Comparison of ENCODE assay signal across 9 cellular contexts in the genomic region with DNA sequence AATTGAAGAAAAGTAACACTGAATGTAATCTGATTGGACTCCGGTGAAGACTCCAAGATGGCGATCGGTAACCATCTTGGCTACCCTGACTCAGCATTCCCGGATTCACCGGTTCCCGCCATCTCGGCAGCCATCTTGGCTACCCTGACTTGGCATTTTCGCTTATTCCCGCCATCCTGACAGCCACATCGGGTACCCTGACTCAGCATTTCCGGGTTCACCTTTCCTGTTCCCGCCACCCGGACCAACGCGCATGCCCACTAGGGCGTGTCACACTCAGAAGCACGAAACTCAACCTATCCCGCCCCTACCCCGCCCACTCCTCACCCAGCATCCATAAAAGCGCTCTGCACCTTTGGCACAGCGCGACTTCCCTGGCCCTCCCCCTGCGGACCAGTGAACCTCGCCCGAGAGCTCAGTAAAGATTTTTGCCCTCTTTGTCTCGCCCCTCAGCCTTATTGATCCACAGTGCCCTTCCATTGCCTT. TPM values are rescaled to one million over a fixed set of nuclear protein-coding genes. Genes with fewer than 3 reads are reported as not detected.
DNase-seq lines count a peak whose midpoint lies in the region; ATAC-seq, FAIRE-seq and TF ChIP-seq lines count a peak whose summit lies in the region.
"Had no signal": no experiment of that assay in that cellular context is flagged by ENCODE, and none has a peak within 500 bp of the region (broad histone marks: within the 10 kb centered on the region; RNA-seq: fewer than 3 reads in every experiment).

No MANE protein-coding gene starts in this region.

- no peak overlapping the region for H3K27ac Mint-ChIP-seq in MCF 10A (ENCODE audit: low read depth, unreplicated experiment)

- peaks cover 26% of the 10 kb centered on the region for H3K4me1 Mint-ChIP-seq in MCF 10A (ENCODE audit: insufficient read depth, unreplicated experiment)

- no peaks in the 10 kb centered on the region for H3K9me1 ChIP-seq in keratinocyte (ENCODE audit: control insufficient read depth, extremely low read depth, insufficient read depth, low read length)

- peaks cover 27% of the 10 kb centered on the region for H3K4me1 ChIP-seq in keratinocyte (ENCODE audit: control insufficient read depth, extremely low read depth, insufficient read depth, low read length)

- H3K9ac ChIP-seq in keratinocyte (ENCODE audit: control insufficient read depth, extremely low read depth, insufficient read depth, low read length), result peak overlapping the region; percentile 36

- TF ChIP-seq CTCF in MCF 10A (IDR thresholded peaks at IDR 0.05; ENCODE audit: unreplicated experiment), result no peak
- no peak for TF ChIP-seq CTCF in keratinocyte (optimal IDR thresholded peaks at IDR 0.05 in 1 of 3, IDR thresholded peaks at IDR 0.05 in 1 of 3, conservative IDR thresholded peaks at IDR 0.05 in 1 of 3; ENCODE audit: extremely low read depth in 1 of 3, insufficient read depth in 2 of 3, low read length in 3 of 3)

- no peaks in the 10 kb centered on the region for H3K27me3 Mint-ChIP-seq in MCF 10A (ENCODE audit: insufficient read depth, unreplicated experiment)

- FAIRE-seq in keratinocyte (lab: Jason Lieb, UNC), result peak; percentile 13

- H3K27me3 ChIP-seq in keratinocyte (ENCODE audit: control insufficient read depth, extremely low read depth, insufficient read depth, low read length), result no peaks in the 10 kb centered on the region

- peak overlapping the region; percentile 24 for H2AFZ ChIP-seq in keratinocyte (ENCODE audit: control insufficient read depth, low read length)

- no peak overlapping the region for H3K4me3 ChIP-seq in keratinocyte (ENCODE audit: control insufficient read depth in 2 of 3, extremely low read depth in 1 of 3, insufficient read depth in 2 of 3, low read depth in 1 of 3, low read length in 3 of 3)

- CTCF ChIA-PET in MCF 10A (lab: Yijun Ruan, JAX), result no interaction called here

- ATAC-seq in GM19395 (IDR thresholded peaks at IDR 0.05; ENCODE audit: unreplicated experiment) (no peak), HG02884 (IDR thresholded peaks at IDR 0.05; ENCODE audit: unreplicated experiment) (no peak)

- peaks cover 0 to 2% of the 10 kb centered on the region in 2 experiments for H3K36me3 ChIP-seq in keratinocyte (ENCODE audit: control insufficient read depth in 2 of 2, extremely low read depth in 1 of 2, insufficient read depth in 2 of 2, low read length in 2 of 2)

- POLR2A ChIA-PET in MCF 10A (lab: Yijun Ruan, JAX), result no interaction called here

- dilution Hi-C loops in keratinocyte (cut with MboI; ENCODE audit: extremely low pct_ligation_motif_present, low sequenced_read_pairs), result no loop called here

- no peaks in the 10 kb centered on the region for H3K9me3 ChIP-seq in keratinocyte (ENCODE audit: control insufficient read depth, low read depth, low read length)

- peaks cover 41% of the 10 kb centered on the region for H3K79me2 ChIP-seq in keratinocyte (ENCODE audit: control insufficient read depth, insufficient read depth, low read length)

- DNase-seq in DMS 273 (lab: John Stamatoyannopoulos, UW; ENCODE audit: unreplicated experiment), result peak; percentile 2
- no peak for DNase-seq in DMS 273 treated with DMSO at 0.1 percent for 48 hours (lab: John Stamatoyannopoulos, UW)
- peak; percentile 89 for DNase-seq in MCF 10A (ENCODE audit: unreplicated experiment)
- DNase-seq in keratinocyte (ENCODE audit: low read depth, low spot score), result peak; percentile 45
- DNase-seq in stimulated activated CD4-positive, alpha-beta T cell treated with anti-CD3 and anti-CD28 coated beads, Interleukin-4, amount 100 ng/mL, for 24 hours, result peak; percentile 54
- DNase-seq in NCI-H146 treated with DMSO at 0.1 percent for 48 hours (lab: John Stamatoyannopoulos, UW; ENCODE audit: unreplicated experiment), result no peak

- H3K27ac ChIP-seq in keratinocyte (ENCODE audit: control insufficient read depth, insufficient read depth, low read length), result peak overlapping the region; percentile 61
- H3K27ac ChIP-seq: 22Rv1 had no signal

- peak overlapping the region; percentile 36 for H3K4me2 ChIP-seq in keratinocyte (ENCODE audit: control insufficient read depth, extremely low read depth, insufficient read depth, low read depth, low read length)

- peaks cover 24% of the 10 kb centered on the region for H3K36me3 Mint-ChIP-seq in MCF 10A (ENCODE audit: insufficient read depth, unreplicated experiment)

- H4K20me1 ChIP-seq in keratinocyte (ENCODE audit: control insufficient read depth, extremely low read depth, insufficient read depth, low read length), result no peaks in the 10 kb centered on the region

- H3K4me3 Mint-ChIP-seq in MCF 10A (ENCODE audit: unreplicated experiment), result peak overlapping the region; percentile 24

- intact Hi-C loops in MCF 10A (cut with micrococcal nuclease), result loop anchor here (10.0 kb wide), 1 partner anchor 343 kb away; no protein-coding TSS in a partner anchor

- BruUV-seq in MCF 10A (replicated peaks; lab: Mats Ljungman, UMichigan), result no TSS peak

- no peaks in the 10 kb centered on the region for H3K9me3 Mint-ChIP-seq in MCF 10A (ENCODE audit: unreplicated experiment)

RNA-seq across cellular contexts. Expression of gene SPTLC1, which starts 17.2 kb away (rescaled TPM):
- 65.5 and 68.0 TPM in 2 replicates for total RNA-seq in MCF 10A (2022)
- 93.4 to 123 TPM (median 93.6 TPM) in 3 replicates for polyA plus RNA-seq in keratinocyte
- polyA plus RNA-seq in keratinocyte (2011; ENCODE audit: low read depth), result 160 TPM
- 36.7 and 66.6 TPM in 2 replicates for polyA plus RNA-seq in keratinocyte (2011; cell fraction: cytosol; rRNA removed)
- 136 and 161 TPM in 2 replicates for polyA plus RNA-seq in keratinocyte (2011; cell fraction: nucleus; rRNA removed)
- polyA plus RNA-seq in keratinocyte (2012; ENCODE audit: low replicate concordance), result 62.2 and 70.2 TPM in 2 replicates
- polyA minus RNA-seq in keratinocyte, result 48.0 to 92.3 TPM (median 82.8 TPM) in 3 replicates
- polyA minus RNA-seq in keratinocyte (2011; cell fraction: cytosol; rRNA and poly(A)+ RNA removed), result 68.1 TPM
- 116 and 189 TPM in 2 replicates for polyA minus RNA-seq in keratinocyte (2011; cell fraction: nucleus; rRNA and poly(A)+ RNA removed)

Comparison
In these comparisons a context has a peak if more than half of its experiments do, and no peak if none do; other contexts are left out.
1. DNase-seq: peak in DMS 273 (single experiment), MCF 10A (single experiment), keratinocyte (single experiment) and stimulated activated CD4-positive, alpha-beta T cell treated with anti-CD3 and anti-CD28 coated beads, Interleukin-4, amount 100 ng/mL, for 24 hours (single experiment); none in DMS 273 treated with DMSO at 0.1 percent for 48 hours (single experiment) and NCI-H146 treated with DMSO at 0.1 percent for 48 hours (single experiment).